In the genomic region with DNA sequence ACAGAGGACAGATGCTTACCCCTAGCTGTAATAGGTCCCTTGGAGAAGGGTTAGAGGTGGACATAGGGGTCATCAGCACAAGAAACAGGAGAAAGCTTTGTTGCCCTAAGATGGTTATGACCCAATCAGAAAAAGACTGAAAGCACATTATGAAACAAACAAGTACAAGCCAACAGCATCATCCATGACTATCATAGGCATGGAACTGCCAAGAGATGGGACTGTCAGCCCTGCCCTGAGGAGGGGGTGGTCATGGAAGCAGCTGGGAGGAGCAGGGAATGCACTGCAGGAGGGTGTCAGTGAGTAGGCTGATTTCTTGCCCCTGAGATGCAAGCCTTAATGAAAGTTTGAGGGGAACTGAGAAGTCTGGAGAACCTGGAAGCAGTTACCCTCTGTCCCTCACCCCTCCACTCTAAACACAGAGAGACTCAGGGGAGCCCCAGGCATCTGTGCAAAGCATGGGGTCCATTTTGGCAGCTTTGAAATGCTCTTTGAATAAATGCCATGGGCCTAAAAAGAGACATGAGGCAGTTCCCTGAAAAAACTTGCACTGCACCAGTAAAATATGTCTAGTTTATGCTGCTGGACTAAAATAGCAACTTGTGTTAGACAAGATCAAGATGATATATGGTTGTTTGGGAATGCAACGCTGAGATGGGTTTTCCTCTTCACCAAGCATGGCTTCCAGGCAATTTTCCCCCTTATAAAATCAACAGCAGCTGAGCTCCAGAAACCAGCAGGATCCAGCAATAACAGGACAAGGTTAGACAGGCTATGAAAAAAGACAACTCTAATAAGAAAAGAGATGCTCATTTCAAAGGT, we compare ENCODE assay signal across 14 cellular contexts.
DNase-seq lines count a peak whose midpoint lies in the region; ATAC-seq and TF ChIP-seq lines count a peak whose summit lies in the region.
"Had no signal": no experiment of that assay in that cellular context is flagged by ENCODE, and none has a peak within 500 bp of the region (broad histone marks: within the 10 kb centered on the region; RNA-seq: fewer than 3 reads in every experiment).

No MANE protein-coding gene starts in this region.

- H3K4me1 Mint-ChIP-seq in activated naive CD8-positive, alpha-beta T cell (ENCODE audit: low read depth) = no peaks in the 10 kb centered on the region
- no peaks in the 10 kb centered on the region for H3K4me1 Mint-ChIP-seq in activated naive CD8-positive, alpha-beta T cell treated with anti-CD3 and anti-CD28 coated beads for 36 hours
- H3K4me1 Mint-ChIP-seq: activated naive CD4-positive, alpha-beta T cell treated with anti-CD3 and anti-CD28 coated beads, Interleukin-2, amount 50 U/mL, for 24 hours; stimulated activated naive B cell treated with anti-CD40 and anti-IgM and Interleukin-4, amounts not matched to agents 10 μg/mL and 1 μg/mL and 100 μg/mL, for 72 hours had no signal

- H3K27ac ChIP-seq in uterus = peak overlapping the region; percentile 89 to 94

- peak; percentile 69 for ATAC-seq in omental fat pad (ENCODE audit: low FRiP score)
- ATAC-seq: stimulated activated naive B cell treated with anti-CD40 and anti-IgM and Interleukin-4, amounts not matched to agents 10 μg/mL and 1 μg/mL and 100 μg/mL, for 72 hours had no signal

- intact Hi-C loops in uterus (cut with DNase I; ENCODE audit: low total_unique reads) = no loop called here

- no peaks in the 10 kb centered on the region for H3K9me3 Mint-ChIP-seq in activated naive CD8-positive, alpha-beta T cell (ENCODE audit: low read depth)
- no peaks in the 10 kb centered on the region for H3K9me3 Mint-ChIP-seq in activated naive CD8-positive, alpha-beta T cell treated with anti-CD3 and anti-CD28 coated beads for 36 hours
- H3K9me3 Mint-ChIP-seq: activated CD4-positive, alpha-beta memory T cell treated with anti-CD3 and anti-CD28 coated beads, Interleukin-2, amount 10 ng/mL, durations not matched to agents 7 days and 5 days; activated naive CD4-positive, alpha-beta T cell treated with anti-CD3 and anti-CD28 coated beads, Interleukin-2, amount 50 U/mL, for 24 hours; stimulated activated naive B cell treated with anti-CD40 and anti-IgM and Interleukin-4, amounts not matched to agents 10 μg/mL and 1 μg/mL and 100 μg/mL, for 72 hours had no signal

- H3K36me3 Mint-ChIP-seq in activated naive CD8-positive, alpha-beta T cell = peaks cover 8% of the 10 kb centered on the region
- peaks cover 5% of the 10 kb centered on the region for H3K36me3 Mint-ChIP-seq in activated naive CD8-positive, alpha-beta T cell treated with anti-CD3 and anti-CD28 coated beads for 36 hours

- no peak for DNase-seq in activated naive CD8-positive, alpha-beta T cell treated with anti-CD3 and anti-CD28 coated beads for 36 hours
- DNase-seq in fibroblast of peridontal ligament (ENCODE audit: extremely low read depth) (peak; percentile 71), omental fat pad (ENCODE audit: low spot score) (no peak), uterus (peak; percentile 55 to 65), cerebellum (ENCODE audit: low spot score) (no peak), HPDE6-E6E7 (ENCODE audit: extremely low spot score) (no peak)
- no peak for DNase-seq in activated CD8-positive, alpha-beta memory T cell treated with anti-CD3 and anti-CD28 coated beads, Interleukin-2, amount 50 U/mL, for 48 hours
- DNase-seq: activated CD4-positive, alpha-beta memory T cell treated with anti-CD3 and anti-CD28 coated beads, Interleukin-2, amount 10 ng/mL, durations not matched to agents 7 days and 5 days; EL; NCI-H345; stimulated activated CD4-positive, alpha-beta T cell treated with anti-CD3 and anti-CD28 coated beads, Interleukin-15, amount 100 ng/mL, for 24 hours; stimulated activated naive B cell treated with anti-CD40 and anti-IgM and Interleukin-4, amounts not matched to agents 10 μg/mL and 1 μg/mL and 100 μg/mL, for 72 hours had no signal

- no peaks in the 10 kb centered on the region for H3K27me3 ChIP-seq in uterus

- peak overlapping the region; percentile 13 for H3K27ac Mint-ChIP-seq in activated naive CD8-positive, alpha-beta T cell
- no peak overlapping the region for H3K27ac Mint-ChIP-seq in activated naive CD8-positive, alpha-beta T cell treated with anti-CD3 and anti-CD28 coated beads for 36 hours
- H3K27ac Mint-ChIP-seq: activated CD4-positive, alpha-beta memory T cell treated with anti-CD3 and anti-CD28 coated beads, Interleukin-2, amount 10 ng/mL, durations not matched to agents 7 days and 5 days; activated naive CD4-positive, alpha-beta T cell treated with anti-CD3 and anti-CD28 coated beads, Interleukin-2, amount 50 U/mL, for 24 hours; stimulated activated naive B cell treated with anti-CD40 and anti-IgM and Interleukin-4, amounts not matched to agents 10 μg/mL and 1 μg/mL and 100 μg/mL, for 72 hours had no signal

- H3K4me3 Mint-ChIP-seq in activated naive CD8-positive, alpha-beta T cell = no peak overlapping the region
- H3K4me3 Mint-ChIP-seq in activated naive CD8-positive, alpha-beta T cell treated with anti-CD3 and anti-CD28 coated beads for 36 hours = no peak overlapping the region
- H3K4me3 Mint-ChIP-seq: activated CD4-positive, alpha-beta memory T cell treated with anti-CD3 and anti-CD28 coated beads, Interleukin-2, amount 10 ng/mL, durations not matched to agents 7 days and 5 days; activated naive CD4-positive, alpha-beta T cell treated with anti-CD3 and anti-CD28 coated beads, Interleukin-2, amount 50 U/mL, for 24 hours; stimulated activated naive B cell treated with anti-CD40 and anti-IgM and Interleukin-4, amounts not matched to agents 10 μg/mL and 1 μg/mL and 100 μg/mL, for 72 hours had no signal

- H3K27me3 Mint-ChIP-seq in activated naive CD8-positive, alpha-beta T cell = no peaks in the 10 kb centered on the region
- H3K27me3 Mint-ChIP-seq in activated naive CD8-positive, alpha-beta T cell treated with anti-CD3 and anti-CD28 coated beads for 36 hours = no peaks in the 10 kb centered on the region
- H3K27me3 Mint-ChIP-seq: activated CD4-positive, alpha-beta memory T cell treated with anti-CD3 and anti-CD28 coated beads, Interleukin-2, amount 10 ng/mL, durations not matched to agents 7 days and 5 days; activated naive CD4-positive, alpha-beta T cell treated with anti-CD3 and anti-CD28 coated beads, Interleukin-2, amount 50 U/mL, for 24 hours; stimulated activated naive B cell treated with anti-CD40 and anti-IgM and Interleukin-4, amounts not matched to agents 10 μg/mL and 1 μg/mL and 100 μg/mL, for 72 hours had no signal

- TF ChIP-seq POLR2A in uterus (IDR thresholded peaks at IDR 0.05) = no peak

- TF ChIP-seq CTCF in omental fat pad (IDR thresholded peaks at IDR 0.05) (no peak), uterus (IDR thresholded peaks at IDR 0.05) (no peak)

- H3K4me3 ChIP-seq in uterus = no peak overlapping the region

- no peaks in the 10 kb centered on the region for H3K36me3 ChIP-seq in uterus

- peaks cover 11 to 32% of the 10 kb centered on the region in 2 donors for H3K4me1 ChIP-seq in uterus

- H3K9me3 ChIP-seq in uterus = no peaks in the 10 kb centered on the region

Comparison
In these comparisons a context has a peak if more than half of its experiments do, and no peak if none do; other contexts are left out.
1. DNase-seq: peak in fibroblast of peridontal ligament (single experiment) and uterus (2 of 2); none in activated naive CD8-positive, alpha-beta T cell treated with anti-CD3 and anti-CD28 coated beads for 36 hours (single experiment), omental fat pad (single experiment), activated CD8-positive, alpha-beta memory T cell treated with anti-CD3 and anti-CD28 coated beads, Interleukin-2, amount 50 U/mL, for 48 hours (single experiment), cerebellum (single experiment) and HPDE6-E6E7 (single experiment).